In the genomic region with DNA sequence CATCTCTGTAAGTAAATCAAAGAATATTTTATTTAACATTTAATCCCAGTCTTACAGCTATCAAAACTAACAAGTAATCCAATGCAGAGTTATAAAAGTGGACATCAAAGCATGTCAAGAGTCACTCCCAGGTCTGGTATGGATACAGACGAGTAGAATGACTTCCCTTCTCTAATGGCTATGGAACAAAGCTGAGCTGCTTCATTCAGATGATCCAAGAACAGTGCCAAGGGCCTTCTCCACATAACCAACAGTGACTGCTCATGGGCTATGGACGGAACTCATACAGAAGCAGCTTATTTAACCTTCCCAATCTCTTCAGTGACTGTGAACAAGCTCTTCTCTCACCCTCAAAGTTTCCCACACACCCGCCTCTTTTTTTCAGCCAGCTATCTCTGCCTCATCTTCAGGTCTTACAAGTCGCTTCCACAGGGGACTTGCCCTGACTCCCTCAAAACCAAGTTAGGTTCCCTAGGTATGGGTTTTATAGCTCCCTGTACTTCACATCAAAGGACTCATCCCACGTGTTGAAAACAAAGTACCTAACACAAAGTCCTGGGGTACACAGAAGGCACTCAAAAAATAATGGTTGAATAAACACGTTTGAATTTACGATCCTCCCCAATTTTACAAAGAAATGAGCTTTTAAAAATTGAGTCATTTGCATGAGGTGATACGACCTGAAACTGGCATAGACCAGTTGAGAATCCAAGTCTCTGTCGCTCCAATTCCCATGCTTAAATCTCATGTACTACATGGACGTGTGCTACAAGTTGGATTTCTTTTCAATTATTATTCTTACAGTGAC, we compare ENCODE assay signal across 15 cellular contexts. TPM values are rescaled to one million over a fixed set of nuclear protein-coding genes. Genes with fewer than 3 reads are reported as not detected.
DNase-seq lines count a peak whose midpoint lies in the region; ATAC-seq and TF ChIP-seq lines count a peak whose summit lies in the region.
"Had no signal": no experiment of that assay in that cellular context is flagged by ENCODE, and none has a peak within 500 bp of the region (broad histone marks: within the 10 kb centered on the region; RNA-seq: fewer than 3 reads in every experiment).

No MANE protein-coding gene starts in this region.

- peaks cover 13% of the 10 kb centered on the region for H3K79me2 ChIP-seq in trophoblast cell (ENCODE audit: control insufficient read depth, insufficient read depth, low read length, poor library complexity)

- TF ChIP-seq CTCF in GM12865 (IDR thresholded peaks at IDR 0.05; ENCODE audit: insufficient read depth, low read depth, low read length, missing control alignments) (no peak), WTC11 (IDR thresholded peaks at IDR 0.05) (no peak), esophagus squamous epithelium (IDR thresholded peaks at IDR 0.05) (no peak)

- no peak overlapping the region for H2AFZ ChIP-seq in trophoblast cell (ENCODE audit: insufficient read depth, low read length, poor library complexity)

- H3K36me3 ChIP-seq in trophoblast cell (ENCODE audit: control insufficient read depth in 1 of 2, insufficient read depth in 2 of 2, low read length in 2 of 2) (no peaks in the 10 kb centered on the region), esophagus squamous epithelium (no peaks in the 10 kb centered on the region)
- H3K36me3 ChIP-seq: brain microvascular endothelial cell, esophagus muscularis mucosa, ovary, stomach had no signal

- H3K4me2 ChIP-seq in trophoblast cell (ENCODE audit: low read length) = no peak overlapping the region

- no peak overlapping the region for H3K14ac ChIP-seq in trophoblast cell (ENCODE audit: low read length)

- H3K27me3 ChIP-seq in trophoblast cell (ENCODE audit: insufficient read depth, low read length) = no peaks in the 10 kb centered on the region
- no peaks in the 10 kb centered on the region for H3K27me3 ChIP-seq in esophagus squamous epithelium
- H3K27me3 ChIP-seq: brain microvascular endothelial cell, esophagus muscularis mucosa, ovary, stomach had no signal

- no peaks in the 10 kb centered on the region for H3K9me3 Mint-ChIP-seq in IgD-negative memory B cell
- H3K9me3 Mint-ChIP-seq in WTC11 = peaks cover 14% of the 10 kb centered on the region

- intact Hi-C loops in esophagus squamous epithelium (cut with DNase I) = no loop called here

- H2BK120ac ChIP-seq in trophoblast cell (ENCODE audit: insufficient read depth, low read length, poor library complexity) = no peak overlapping the region

- no peak overlapping the region for H2AK5ac ChIP-seq in trophoblast cell (ENCODE audit: low read length)

- no peak overlapping the region for H3K18ac ChIP-seq in trophoblast cell (ENCODE audit: low read length)

- no peaks in the 10 kb centered on the region for H3K27me3 Mint-ChIP-seq in IgD-negative memory B cell
- no peaks in the 10 kb centered on the region; the same call in 1 of the 2 replicates for H3K27me3 Mint-ChIP-seq in WTC11 (ENCODE audit: low read depth)

- H3K27ac ChIP-seq in trophoblast cell (ENCODE audit: low read depth, low read length) (no peak overlapping the region), esophagus squamous epithelium (no peak overlapping the region)
- H3K27ac ChIP-seq: brain microvascular endothelial cell, esophagus muscularis mucosa, ovary, SK-N-MC, stomach had no signal

- H2BK12ac ChIP-seq in trophoblast cell (ENCODE audit: low read length) = no peak overlapping the region

- H3K36me3 Mint-ChIP-seq in IgD-negative memory B cell (peaks cover 2% of the 10 kb centered on the region), WTC11 (0 out of 2 replicates have a peak, but pooled peaks cover 12% of the 10 kb centered on the region)

- H3K4ac ChIP-seq in trophoblast cell (ENCODE audit: low read depth, low read length) = peak overlapping the region; percentile 88

- H3K4me3 ChIP-seq in GM12865 (ENCODE audit: low read depth, low read length) (peak overlapping the region; percentile 95), trophoblast cell (ENCODE audit: low read depth, low read length) (no peak overlapping the region), esophagus squamous epithelium (peak overlapping the region in 1 of 4 donors; percentile 78)
- H3K4me3 ChIP-seq: esophagus muscularis mucosa, ovary, SK-N-MC had no signal

- peak; percentile 63 for DNase-seq in GM12865 (ENCODE audit: low read depth)
- DNase-seq in WTC11 (ENCODE audit: low spot score) = no peak
- no peak for DNase-seq in trophoblast cell
- no peak for DNase-seq in esophagus squamous epithelium (lab: John Stamatoyannopoulos, UW)
- no peak for DNase-seq in SKM-1 (lab: John Stamatoyannopoulos, UW; ENCODE audit: unreplicated experiment)
- DNase-seq: activated naive CD4-positive, alpha-beta T cell treated with Interleukin-2 at 50 U/mL for 16 hours; dermis blood vessel endothelial cell; islet precursor cell; ovary; stomach had no signal

- no peak overlapping the region for H4K12ac ChIP-seq in trophoblast cell (ENCODE audit: low read depth, low read length)

- no peaks in the 10 kb centered on the region for H3K9me3 ChIP-seq in trophoblast cell (ENCODE audit: insufficient read depth, low read depth, low read length)
- H3K9me3 ChIP-seq in esophagus squamous epithelium = no peaks in the 10 kb centered on the region
- H3K9me3 ChIP-seq: esophagus muscularis mucosa, ovary, stomach had no signal

- POLR2A ChIA-PET in WTC11 (lab: Charles Lee) = no interaction called here

- H3K79me1 ChIP-seq in trophoblast cell (ENCODE audit: low read length) = peaks cover 12% of the 10 kb centered on the region

- H4K91ac ChIP-seq in trophoblast cell (ENCODE audit: low read depth, low read length) = no peak overlapping the region

- H3K27ac Mint-ChIP-seq in IgD-negative memory B cell (peak overlapping the region; percentile 85 to 95 (median 94)), WTC11 (peak overlapping the region; percentile 13)

- no peak overlapping the region for H4K8ac ChIP-seq in trophoblast cell (ENCODE audit: low read depth, low read length)

- H3K4me1 Mint-ChIP-seq in IgD-negative memory B cell = peaks cover 58 to 59% (median 59%) of the 10 kb centered on the region in 3 donors
- peaks cover 49% of the 10 kb centered on the region for H3K4me1 Mint-ChIP-seq in WTC11

- peak overlapping the region; percentile 82 to 97 (median 93) for H3K4me3 Mint-ChIP-seq in IgD-negative memory B cell
- H3K4me3 Mint-ChIP-seq in WTC11 = no peak overlapping the region

- WGBS in trophoblast cell (ENCODE audit: extremely low coverage, insufficient coverage, insufficient read length) = no CpG with 5 or more reads among the region's 10 CpGs
- WGBS in esophagus squamous epithelium, 2 donors = 75 to 82% methylated on average over 9 to 10 of the region's 10 CpGs

- CTCF ChIA-PET in WTC11 (lab: Charles Lee) = interaction anchor here (0.8 to 1.4 kb wide), 4 partner anchors 8 to 150 kb away, joined by 3 to 6 read pairs (median 3); no protein-coding TSS in a partner anchor

- no peak overlapping the region for H3K9ac ChIP-seq in trophoblast cell (ENCODE audit: low read length)

- TF ChIP-seq POLR2A in esophagus squamous epithelium (IDR thresholded peaks at IDR 0.05) = no peak

- H3K4me1 ChIP-seq in trophoblast cell (ENCODE audit: control insufficient read depth in 1 of 2, insufficient read depth in 2 of 2, low read length in 2 of 2) (peaks cover 0 to 7% of the 10 kb centered on the region in 2 experiments), esophagus squamous epithelium (peaks cover 0 to 49% (median 10%) of the 10 kb centered on the region in 3 donors)

- ATAC-seq in WTC11 = no peak
- ATAC-seq in GM19452 (IDR thresholded peaks at IDR 0.05; ENCODE audit: unreplicated experiment) = no peak

- peak overlapping the region; percentile 93 for H3K23ac ChIP-seq in trophoblast cell (ENCODE audit: low read length)

- no peak overlapping the region for H2BK5ac ChIP-seq in trophoblast cell (ENCODE audit: low read depth, low read length, poor library complexity)

TF ChIP-seq in WTC11, 78 proteins besides CTCF, POLR2A, EP300 and RAD21:
- TF ChIP-seq HMGA2 (CRISPR knock-in tag; IDR thresholded peaks at IDR 0.05) (no peak), MLX (CRISPR knock-in tag; IDR thresholded peaks at IDR 0.05) (no peak), ZNF232 (CRISPR knock-in tag; IDR thresholded peaks at IDR 0.05) (no peak), NR3C1 (CRISPR knock-in tag; conservative IDR thresholded peaks at IDR 0.05; ENCODE audit: low read depth) (no peak), ZNF138 (CRISPR knock-in tag; conservative IDR thresholded peaks at IDR 0.05) (no peak), USF1 (CRISPR knock-in tag; IDR thresholded peaks at IDR 0.05) (no peak)

RNA-seq across cellular contexts. Expression of gene USP6NL, which starts 3.1 kb away (rescaled TPM):
- polyA plus RNA-seq in IgD-negative memory B cell = 39.3 TPM
- 19.5 to 21.4 TPM (median 20.1 TPM) in 3 replicates for total RNA-seq in WTC11 (2021)
- polyA plus RNA-seq in trophoblast cell (2013) = 16.4 and 17.4 TPM in 2 replicates
- 10 to 100 TPM; 28.8 to 56.4 (median 34.0) TPM for total RNA-seq in esophagus squamous epithelium
